Comparison of ENCODE assay signal across 2 cellular contexts in the genomic region with DNA sequence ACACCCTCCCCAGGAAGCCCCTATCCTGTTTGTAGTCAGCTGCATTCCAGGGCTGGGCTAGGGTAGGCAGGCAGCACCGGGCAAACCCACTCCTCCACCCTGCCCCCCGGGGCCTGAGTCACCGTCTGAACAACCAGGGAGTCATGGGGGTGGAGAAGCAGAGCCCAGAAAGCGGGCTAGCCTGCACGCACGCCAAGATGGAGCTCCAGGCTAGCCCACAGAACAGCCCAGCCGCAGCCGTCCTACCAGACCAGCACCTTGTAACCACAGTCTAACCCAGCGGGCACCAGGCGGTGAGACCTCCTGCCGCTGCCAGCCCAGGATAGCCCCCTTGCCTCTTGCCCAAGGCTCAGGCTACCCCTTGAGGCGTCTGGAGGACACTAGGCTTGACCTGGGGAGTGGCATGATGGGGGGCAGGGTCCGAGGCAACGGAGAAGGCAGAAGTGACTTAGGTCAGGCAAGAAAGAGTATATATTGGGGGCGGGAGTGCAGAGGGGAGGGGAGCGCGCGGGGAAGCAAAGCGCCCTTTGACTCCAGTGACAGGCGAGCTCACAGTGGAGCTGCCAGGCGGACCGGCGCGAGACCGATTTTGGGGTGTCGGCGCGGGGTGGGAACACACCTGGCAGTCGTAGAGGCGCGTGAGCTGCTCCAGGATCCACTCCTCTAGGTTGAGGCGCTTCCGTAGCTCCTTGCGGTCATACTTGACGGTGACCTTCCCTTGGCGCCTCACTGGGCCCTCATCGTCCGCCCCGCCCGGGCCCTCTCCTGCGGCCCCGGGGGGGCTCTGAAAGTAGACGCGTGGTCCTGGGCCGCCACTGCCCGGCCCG.
TF ChIP-seq lines count a peak whose summit lies in the region.

No MANE protein-coding gene starts in this region.

TF ChIP-seq in IMR-90, 13 proteins besides CTCF, POLR2A, EP300 and RAD21:
- TF ChIP-seq, protein P1, sequence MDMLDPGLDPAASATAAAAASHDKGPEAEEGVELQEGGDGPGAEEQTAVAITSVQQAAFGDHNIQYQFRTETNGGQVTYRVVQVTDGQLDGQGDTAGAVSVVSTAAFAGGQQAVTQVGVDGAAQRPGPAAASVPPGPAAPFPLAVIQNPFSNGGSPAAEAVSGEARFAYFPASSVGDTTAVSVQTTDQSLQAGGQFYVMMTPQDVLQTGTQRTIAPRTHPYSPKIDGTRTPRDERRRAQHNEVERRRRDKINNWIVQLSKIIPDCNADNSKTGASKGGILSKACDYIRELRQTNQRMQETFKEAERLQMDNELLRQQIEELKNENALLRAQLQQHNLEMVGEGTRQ (IDR thresholded peaks at IDR 0.05; ENCODE audit: low read depth, low read length), result 0 out of 2 replicates have a peak, but pooled peaks have one; percentile 7
- TF ChIP-seq FOS (IDR thresholded peaks at IDR 0.05; ENCODE audit: low read depth, low read length) (peak; percentile 86), RFX5 (IDR thresholded peaks at IDR 0.05; ENCODE audit: low read depth, low read length) (no peak), NFE2L2 (IDR thresholded peaks at IDR 0.05; ENCODE audit: low read depth, low read length) (0 out of 2 replicates have a peak, but pooled peaks have one; percentile 23), MXI1 (IDR thresholded peaks at IDR 0.05; ENCODE audit: borderline replicate concordance, low read depth, low read length) (peak; percentile 14; the same call in 1 of the 2 replicates), MAZ (IDR thresholded peaks at IDR 0.05; ENCODE audit: borderline replicate concordance, low read depth, low read length) (peak; percentile 96), CHD1 (IDR thresholded peaks at IDR 0.05; ENCODE audit: low read depth, low read length) (peak; percentile 71; the same call in 1 of the 2 replicates), SMC3 (IDR thresholded peaks at IDR 0.05; ENCODE audit: low read depth, low read length) (no peak), RCOR1 (IDR thresholded peaks at IDR 0.05; ENCODE audit: insufficient replicate concordance, low read length) (peak; percentile 85)

TF ChIP-seq in GM12878, 131 proteins besides CTCF, POLR2A, EP300 and RAD21:
- TF ChIP-seq PML (IDR thresholded peaks at IDR 0.05; ENCODE audit: low read length), result no peak
- peak; percentile 12; the same call in 1 of the 2 replicates for TF ChIP-seq MXI1 (IDR thresholded peaks at IDR 0.05; ENCODE audit: low read depth, low read length)
- TF ChIP-seq NR2F1 (conservative IDR thresholded peaks at IDR 0.05), result 0 out of 2 replicates have a peak, but pooled peaks have one; percentile 57
- peak; percentile 61; the same call in 1 of the 2 replicates for TF ChIP-seq LARP7 (IDR thresholded peaks at IDR 0.05)
- 0 out of 2 replicates have a peak, but pooled peaks have one; percentile 53 for TF ChIP-seq SMAD5 (IDR thresholded peaks at IDR 0.05; ENCODE audit: low read depth)
- 0 out of 2 replicates have a peak, but pooled peaks have one; percentile 8 for TF ChIP-seq DPF2 (IDR thresholded peaks at IDR 0.05)
